In genomic region chr10:124012066-124012465, GRCh38 we compare ENCODE assay signal across 28 cellular contexts.
"Had no signal": no experiment of that assay in that cellular context is flagged by ENCODE, and none has a peak within 500 bp of the region (broad histone marks: within the 10 kb centered on the region; RNA-seq: fewer than 3 reads in every experiment).

No MANE protein-coding gene starts in this region.

- H3K9me3 Mint-ChIP-seq: activated CD4-positive, alpha-beta T cell treated with anti-CD3 and anti-CD28 coated beads, Interleukin-2, amount 10 ng/mL, durations not matched to agents 24 days and 14 days had no signal

- H3K27me3 Mint-ChIP-seq: activated CD4-positive, alpha-beta memory T cell treated with anti-CD3 and anti-CD28 coated beads for 36 hours; activated CD4-positive, alpha-beta T cell treated with anti-CD3 and anti-CD28 coated beads, Interleukin-2, amount 10 ng/mL, durations not matched to agents 24 days and 14 days; naive B cell had no signal

- FAIRE-seq: colon, endometrium had no signal

- H3K27ac Mint-ChIP-seq: activated CD4-positive, alpha-beta memory T cell treated with anti-CD3 and anti-CD28 coated beads for 36 hours; activated CD4-positive, alpha-beta T cell treated with anti-CD3 and anti-CD28 coated beads, Interleukin-2, amount 10 ng/mL, durations not matched to agents 24 days and 14 days; activated naive CD4-positive, alpha-beta T cell treated with anti-CD3 and anti-CD28 coated beads, Interleukin-2, amount 50 U/mL, for 24 hours; activated T-helper 2 cell treated with anti-CD3 and anti-CD28 coated beads, Interferon-gamma antibody, Interleukin-2, Interleukin-4, amounts not matched to agents 10 μg/mL and 5 μg/mL and 100 μg/mL, durations not matched to agents 14 hours and 24 hours and 36 hours; mesothelial cell of epicardium; stimulated activated effector memory CD8-positive, alpha-beta T cell treated with anti-CD3 and anti-CD28 coated beads, Interleukin-12 subunit alpha, Interleukin-12 subunit beta, amount 100 ng/mL, for 72 hours; stimulated activated naive CD8-positive, alpha-beta T cell treated with anti-CD3 and anti-CD28 coated beads, Interleukin-15, Interleukin-2, amounts not matched to agents 100 ng/mL and 50 ng/mL, for 24 hours had no signal

- H3K4me3 ChIP-seq: skin epidermis, upper lobe of left lung, vagina had no signal

- H3K36me3 Mint-ChIP-seq: activated CD4-positive, alpha-beta memory T cell treated with anti-CD3 and anti-CD28 coated beads for 36 hours; stimulated activated effector memory CD8-positive, alpha-beta T cell treated with anti-CD3 and anti-CD28 coated beads, Interleukin-12 subunit alpha, Interleukin-12 subunit beta, amount 100 ng/mL, for 72 hours had no signal

- H3K27ac ChIP-seq: upper lobe of left lung, vagina, VCaP had no signal

- DNase-seq: activated CD4-positive, alpha-beta memory T cell treated with anti-CD3 and anti-CD28 coated beads for 36 hours; activated CD4-positive, alpha-beta T cell treated with anti-CD3 and anti-CD28 coated beads, Interleukin-2, amount 10 ng/mL, durations not matched to agents 24 days and 14 days; activated CD8-positive, alpha-beta memory T cell treated with anti-CD3 and anti-CD28 coated beads, Interleukin-2, amount 50 U/mL, for 48 hours; activated T-cell treated with anti-CD3 and anti-CD28 coated beads, Interleukin-2, amount 50 U/mL, for 48 hours; anterior cingulate cortex; dermis blood vessel endothelial cell; effector CD8-positive, alpha-beta T cell; erythroblast; hippocampal formation; left colon; naive B cell; occipital lobe; right cardiac atrium; stimulated activated CD4-positive, alpha-beta T cell treated with anti-CD3 and anti-CD28 coated beads, Interleukin-4, amount 100 ng/mL, for 24 hours; substantia nigra; upper lobe of left lung had no signal

- H3K4me3 Mint-ChIP-seq: activated CD4-positive, alpha-beta memory T cell treated with anti-CD3 and anti-CD28 coated beads for 36 hours; activated CD4-positive, alpha-beta T cell treated with anti-CD3 and anti-CD28 coated beads, Interleukin-2, amount 10 ng/mL, durations not matched to agents 24 days and 14 days; activated naive CD4-positive, alpha-beta T cell treated with anti-CD3 and anti-CD28 coated beads, Interleukin-2, amount 50 U/mL, for 24 hours; central memory CD8-positive, alpha-beta T cell; mesothelial cell of epicardium; naive B cell; stimulated activated effector memory CD8-positive, alpha-beta T cell treated with anti-CD3 and anti-CD28 coated beads, Interleukin-12 subunit alpha, Interleukin-12 subunit beta, amount 100 ng/mL, for 72 hours; stimulated activated naive CD8-positive, alpha-beta T cell treated with anti-CD3 and anti-CD28 coated beads, Interleukin-15, Interleukin-2, amounts not matched to agents 100 ng/mL and 50 ng/mL, for 24 hours had no signal

- H3K4me1 Mint-ChIP-seq: activated CD4-positive, alpha-beta T cell treated with anti-CD3 and anti-CD28 coated beads, Interleukin-2, amount 10 ng/mL, durations not matched to agents 24 days and 14 days; activated naive CD4-positive, alpha-beta T cell treated with anti-CD3 and anti-CD28 coated beads, Interleukin-2, amount 50 U/mL, for 24 hours; central memory CD8-positive, alpha-beta T cell; mesothelial cell of epicardium; stimulated activated effector memory CD8-positive, alpha-beta T cell treated with anti-CD3 and anti-CD28 coated beads, Interleukin-12 subunit alpha, Interleukin-12 subunit beta, amount 100 ng/mL, for 72 hours had no signal

- H3K4me1 ChIP-seq: vagina had no signal

- ATAC-seq: activated CD4-positive, CD25-positive, alpha-beta regulatory T cell treated with anti-CD3 and anti-CD28 coated beads, Interleukin-2, amount 50 U/mL, for 24 hours; left colon; right cardiac atrium; stimulated activated effector memory CD8-positive, alpha-beta T cell treated with anti-CD3 and anti-CD28 coated beads, Interleukin-12 subunit alpha, Interleukin-12 subunit beta, amount 100 ng/mL, for 72 hours had no signal

- H3K27me3 ChIP-seq: upper lobe of left lung, vagina had no signal

- H3K9me3 ChIP-seq: upper lobe of left lung, vagina had no signal
